ENCODE assay signal across 1 cellular context in the genomic region with DNA sequence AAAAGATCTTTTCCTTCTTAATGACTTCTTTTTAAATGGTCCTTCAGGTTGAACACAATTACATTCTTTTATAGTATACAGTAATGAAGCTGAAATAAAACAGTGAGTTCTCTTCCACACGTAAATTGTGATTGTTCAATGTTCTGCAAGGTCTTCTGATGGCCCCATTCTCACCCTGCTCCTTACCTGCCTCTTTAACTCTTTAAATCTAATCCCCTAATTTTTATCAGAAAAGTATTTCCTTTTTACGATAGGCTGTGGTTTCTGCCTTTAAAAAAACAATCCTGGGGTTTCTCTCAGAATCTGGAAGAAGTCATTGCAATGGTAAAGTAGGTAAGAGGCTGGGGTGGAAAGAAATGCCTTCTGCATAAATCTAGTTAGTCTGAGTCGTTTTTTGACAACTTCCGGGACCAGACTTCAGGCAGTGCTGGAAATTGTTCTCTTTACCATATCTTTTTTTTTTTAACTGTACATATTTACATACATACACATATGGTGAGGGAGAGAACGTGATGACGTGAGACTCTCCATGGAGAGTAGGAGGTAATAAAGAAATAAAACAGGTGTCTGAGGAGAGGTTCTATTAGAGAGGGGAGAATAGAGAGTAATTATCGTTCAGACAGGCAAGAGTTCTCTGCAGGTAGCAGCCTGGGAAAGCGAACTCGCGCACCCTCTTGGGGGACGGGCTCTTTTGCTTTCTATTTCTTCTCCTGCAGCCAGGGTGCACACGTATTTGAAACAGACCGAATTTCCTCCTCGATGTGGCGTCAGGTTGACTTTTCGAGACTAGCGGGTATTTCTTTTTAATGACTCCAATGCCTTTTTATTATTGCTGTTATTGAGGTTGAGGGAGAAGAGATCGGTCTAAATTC.
TF ChIP-seq lines count a peak whose summit lies in the region.

A gene (plus strand): TSS at position 730 of the 872 bp plus-strand sequence. CDS start 467 bp downstream, outside the sequence.

TF ChIP-seq in GM12878, 131 proteins besides CTCF, POLR2A, EP300 and RAD21 (continued from another document and continues in another):
- TF ChIP-seq, protein P1, sequence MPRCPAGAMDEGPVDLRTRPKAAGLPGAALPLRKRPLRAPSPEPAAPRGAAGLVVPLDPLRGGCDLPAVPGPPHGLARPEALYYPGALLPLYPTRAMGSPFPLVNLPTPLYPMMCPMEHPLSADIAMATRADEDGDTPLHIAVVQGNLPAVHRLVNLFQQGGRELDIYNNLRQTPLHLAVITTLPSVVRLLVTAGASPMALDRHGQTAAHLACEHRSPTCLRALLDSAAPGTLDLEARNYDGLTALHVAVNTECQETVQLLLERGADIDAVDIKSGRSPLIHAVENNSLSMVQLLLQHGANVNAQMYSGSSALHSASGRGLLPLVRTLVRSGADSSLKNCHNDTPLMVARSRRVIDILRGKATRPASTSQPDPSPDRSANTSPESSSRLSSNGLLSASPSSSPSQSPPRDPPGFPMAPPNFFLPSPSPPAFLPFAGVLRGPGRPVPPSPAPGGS (IDR thresholded peaks at IDR 0.05; ENCODE audit: borderline replicate concordance, insufficient read depth, low read depth, low read length, poor library complexity, severe bottlenecking): no peak
- TF ChIP-seq, protein P2, sequence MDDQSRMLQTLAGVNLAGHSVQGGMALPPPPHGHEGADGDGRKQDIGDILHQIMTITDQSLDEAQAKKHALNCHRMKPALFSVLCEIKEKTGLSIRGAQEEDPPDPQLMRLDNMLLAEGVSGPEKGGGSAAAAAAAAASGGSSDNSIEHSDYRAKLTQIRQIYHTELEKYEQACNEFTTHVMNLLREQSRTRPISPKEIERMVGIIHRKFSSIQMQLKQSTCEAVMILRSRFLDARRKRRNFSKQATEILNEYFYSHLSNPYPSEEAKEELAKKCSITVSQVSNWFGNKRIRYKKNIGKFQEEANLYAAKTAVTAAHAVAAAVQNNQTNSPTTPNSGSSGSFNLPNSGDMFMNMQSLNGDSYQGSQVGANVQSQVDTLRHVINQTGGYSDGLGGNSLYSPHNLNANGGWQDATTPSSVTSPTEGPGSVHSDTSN (IDR thresholded peaks at IDR 0.05; ENCODE audit: insufficient replicate concordance, low read depth, low read length): no peak
- TF ChIP-seq GABPA (IDR thresholded peaks at IDR 0.05; ENCODE audit: low read depth): peak; percentile 58
- TF ChIP-seq NR2C1 (IDR thresholded peaks at IDR 0.05): no peak
- TF ChIP-seq EED (IDR thresholded peaks at IDR 0.05; ENCODE audit: low read depth): no peak
- peak; percentile 19; the same call in 1 of the 2 replicates for TF ChIP-seq TARDBP (IDR thresholded peaks at IDR 0.05; ENCODE audit: borderline replicate concordance)
- TF ChIP-seq LARP7 (IDR thresholded peaks at IDR 0.05): no peak
- TF ChIP-seq ETV6 (conservative IDR thresholded peaks at IDR 0.05 in 1 of 2, IDR thresholded peaks at IDR 0.05 in 1 of 2; ENCODE audit: borderline replicate concordance in 1 of 2, low read depth in 1 of 2): no peak
- peak; percentile 98 for TF ChIP-seq PML (IDR thresholded peaks at IDR 0.05; ENCODE audit: low read length)
- TF ChIP-seq BHLHE40 (IDR thresholded peaks at IDR 0.05; ENCODE audit: borderline replicate concordance in 1 of 2, low read depth in 2 of 2, low read length in 1 of 2): peak in 1 of 2 experiments; percentile 33; a peak in 1 of 4 replicates
- no peak for TF ChIP-seq HDAC6 (IDR thresholded peaks at IDR 0.05; ENCODE audit: unreplicated experiment)
- no peak for TF ChIP-seq ZNF217 (IDR thresholded peaks at IDR 0.05)
- no peak for TF ChIP-seq BACH1 (IDR thresholded peaks at IDR 0.05; ENCODE audit: borderline replicate concordance)
- no peak for TF ChIP-seq HDGF (IDR thresholded peaks at IDR 0.05)
- TF ChIP-seq CBX5 (IDR thresholded peaks at IDR 0.05; ENCODE audit: low read depth): peak; percentile 81; the same call in 1 of the 2 replicates
- TF ChIP-seq MXI1 (IDR thresholded peaks at IDR 0.05; ENCODE audit: low read depth, low read length): 0 out of 2 replicates have a peak, but pooled peaks have one; percentile 19
- TF ChIP-seq POLR2AphosphoS5 (IDR thresholded peaks at IDR 0.05; ENCODE audit: low read length): peak; percentile 94
- TF ChIP-seq CBFB (IDR thresholded peaks at IDR 0.05; ENCODE audit: low read depth): peak; percentile 85
- TF ChIP-seq KDM1A (IDR thresholded peaks at IDR 0.05; ENCODE audit: borderline replicate concordance): no peak
- TF ChIP-seq, protein P3, sequence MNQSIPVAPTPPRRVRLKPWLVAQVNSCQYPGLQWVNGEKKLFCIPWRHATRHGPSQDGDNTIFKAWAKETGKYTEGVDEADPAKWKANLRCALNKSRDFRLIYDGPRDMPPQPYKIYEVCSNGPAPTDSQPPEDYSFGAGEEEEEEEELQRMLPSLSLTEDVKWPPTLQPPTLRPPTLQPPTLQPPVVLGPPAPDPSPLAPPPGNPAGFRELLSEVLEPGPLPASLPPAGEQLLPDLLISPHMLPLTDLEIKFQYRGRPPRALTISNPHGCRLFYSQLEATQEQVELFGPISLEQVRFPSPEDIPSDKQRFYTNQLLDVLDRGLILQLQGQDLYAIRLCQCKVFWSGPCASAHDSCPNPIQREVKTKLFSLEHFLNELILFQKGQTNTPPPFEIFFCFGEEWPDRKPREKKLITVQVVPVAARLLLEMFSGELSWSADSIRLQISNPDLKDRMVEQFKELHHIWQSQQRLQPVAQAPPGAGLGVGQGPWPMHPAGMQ (IDR thresholded peaks at IDR 0.05; ENCODE audit: borderline replicate concordance): no peak
- TF ChIP-seq HDAC2 (IDR thresholded peaks at IDR 0.05): no peak
- TF ChIP-seq BMI1 (IDR thresholded peaks at IDR 0.05; ENCODE audit: borderline replicate concordance): 0 out of 2 replicates have a peak, but pooled peaks have one; percentile 26
- TF ChIP-seq SIN3A (IDR thresholded peaks at IDR 0.05; ENCODE audit: low read depth, low read length): peak; percentile 67; the same call in 1 of the 2 replicates
- no peak for TF ChIP-seq CHD2 (IDR thresholded peaks at IDR 0.05; ENCODE audit: borderline replicate concordance, low read depth, low read length)
- TF ChIP-seq ATF7 (IDR thresholded peaks at IDR 0.05; ENCODE audit: low read depth): peak; percentile 76
- 0 out of 2 replicates have a peak, but pooled peaks have one; percentile 37 for TF ChIP-seq ASH2L (IDR thresholded peaks at IDR 0.05; ENCODE audit: borderline replicate concordance, low read depth)
- no peak for TF ChIP-seq FOXK2 (IDR thresholded peaks at IDR 0.05)
- TF ChIP-seq, protein P4, sequence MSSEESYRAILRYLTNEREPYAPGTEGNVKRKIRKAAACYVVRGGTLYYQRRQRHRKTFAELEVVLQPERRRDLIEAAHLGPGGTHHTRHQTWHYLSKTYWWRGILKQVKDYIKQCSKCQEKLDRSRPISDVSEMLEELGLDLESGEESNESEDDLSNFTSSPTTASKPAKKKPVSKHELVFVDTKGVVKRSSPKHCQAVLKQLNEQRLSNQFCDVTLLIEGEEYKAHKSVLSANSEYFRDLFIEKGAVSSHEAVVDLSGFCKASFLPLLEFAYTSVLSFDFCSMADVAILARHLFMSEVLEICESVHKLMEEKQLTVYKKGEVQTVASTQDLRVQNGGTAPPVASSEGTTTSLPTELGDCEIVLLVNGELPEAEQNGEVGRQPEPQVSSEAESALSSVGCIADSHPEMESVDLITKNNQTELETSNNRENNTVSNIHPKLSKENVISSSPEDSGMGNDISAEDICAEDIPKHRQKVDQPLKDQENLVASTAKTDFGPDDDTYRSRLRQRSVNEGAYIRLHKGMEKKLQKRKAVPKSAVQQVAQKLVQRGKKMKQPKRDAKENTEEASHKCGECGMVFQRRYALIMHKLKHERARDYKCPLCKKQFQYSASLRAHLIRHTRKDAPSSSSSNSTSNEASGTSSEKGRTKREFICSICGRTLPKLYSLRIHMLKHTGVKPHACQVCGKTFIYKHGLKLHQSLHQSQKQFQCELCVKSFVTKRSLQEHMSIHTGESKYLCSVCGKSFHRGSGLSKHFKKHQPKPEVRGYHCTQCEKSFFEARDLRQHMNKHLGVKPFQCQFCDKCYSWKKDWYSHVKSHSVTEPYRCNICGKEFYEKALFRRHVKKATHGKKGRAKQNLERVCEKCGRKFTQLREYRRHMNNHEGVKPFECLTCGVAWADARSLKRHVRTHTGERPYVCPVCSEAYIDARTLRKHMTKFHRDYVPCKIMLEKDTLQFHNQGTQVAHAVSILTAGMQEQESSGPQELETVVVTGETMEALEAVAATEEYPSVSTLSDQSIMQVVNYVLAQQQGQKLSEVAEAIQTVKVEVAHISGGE (CRISPR knock-in tag; IDR thresholded peaks at IDR 0.05): no peak
- TF ChIP-seq ZBED1 (IDR thresholded peaks at IDR 0.05; ENCODE audit: borderline replicate concordance): peak; percentile 92
- TF ChIP-seq, protein P5, sequence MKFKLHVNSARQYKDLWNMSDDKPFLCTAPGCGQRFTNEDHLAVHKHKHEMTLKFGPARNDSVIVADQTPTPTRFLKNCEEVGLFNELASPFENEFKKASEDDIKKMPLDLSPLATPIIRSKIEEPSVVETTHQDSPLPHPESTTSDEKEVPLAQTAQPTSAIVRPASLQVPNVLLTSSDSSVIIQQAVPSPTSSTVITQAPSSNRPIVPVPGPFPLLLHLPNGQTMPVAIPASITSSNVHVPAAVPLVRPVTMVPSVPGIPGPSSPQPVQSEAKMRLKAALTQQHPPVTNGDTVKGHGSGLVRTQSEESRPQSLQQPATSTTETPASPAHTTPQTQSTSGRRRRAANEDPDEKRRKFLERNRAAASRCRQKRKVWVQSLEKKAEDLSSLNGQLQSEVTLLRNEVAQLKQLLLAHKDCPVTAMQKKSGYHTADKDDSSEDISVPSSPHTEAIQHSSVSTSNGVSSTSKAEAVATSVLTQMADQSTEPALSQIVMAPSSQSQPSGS (IDR thresholded peaks at IDR 0.05; ENCODE audit: low read length): peak; percentile 85
- TF ChIP-seq, protein P6, sequence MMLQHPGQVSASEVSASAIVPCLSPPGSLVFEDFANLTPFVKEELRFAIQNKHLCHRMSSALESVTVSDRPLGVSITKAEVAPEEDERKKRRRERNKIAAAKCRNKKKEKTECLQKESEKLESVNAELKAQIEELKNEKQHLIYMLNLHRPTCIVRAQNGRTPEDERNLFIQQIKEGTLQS (IDR thresholded peaks at IDR 0.05; ENCODE audit: borderline replicate concordance, extremely low read depth, low read depth, low read length): no peak
- TF ChIP-seq, protein P7, sequence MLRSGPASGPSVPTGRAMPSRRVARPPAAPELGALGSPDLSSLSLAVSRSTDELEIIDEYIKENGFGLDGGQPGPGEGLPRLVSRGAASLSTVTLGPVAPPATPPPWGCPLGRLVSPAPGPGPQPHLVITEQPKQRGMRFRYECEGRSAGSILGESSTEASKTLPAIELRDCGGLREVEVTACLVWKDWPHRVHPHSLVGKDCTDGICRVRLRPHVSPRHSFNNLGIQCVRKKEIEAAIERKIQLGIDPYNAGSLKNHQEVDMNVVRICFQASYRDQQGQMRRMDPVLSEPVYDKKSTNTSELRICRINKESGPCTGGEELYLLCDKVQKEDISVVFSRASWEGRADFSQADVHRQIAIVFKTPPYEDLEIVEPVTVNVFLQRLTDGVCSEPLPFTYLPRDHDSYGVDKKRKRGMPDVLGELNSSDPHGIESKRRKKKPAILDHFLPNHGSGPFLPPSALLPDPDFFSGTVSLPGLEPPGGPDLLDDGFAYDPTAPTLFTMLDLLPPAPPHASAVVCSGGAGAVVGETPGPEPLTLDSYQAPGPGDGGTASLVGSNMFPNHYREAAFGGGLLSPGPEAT (IDR thresholded peaks at IDR 0.05; ENCODE audit: low read depth): 0 out of 2 replicates have a peak, but pooled peaks have one; percentile 32
- peak; percentile 58 for TF ChIP-seq MEF2B (IDR thresholded peaks at IDR 0.05; ENCODE audit: partially characterized antibody, poor library complexity, severe bottlenecking)
- peak; percentile 82 for TF ChIP-seq ZNF384 (IDR thresholded peaks at IDR 0.05; ENCODE audit: borderline replicate concordance, low read depth, low read length)
- TF ChIP-seq, protein P8, sequence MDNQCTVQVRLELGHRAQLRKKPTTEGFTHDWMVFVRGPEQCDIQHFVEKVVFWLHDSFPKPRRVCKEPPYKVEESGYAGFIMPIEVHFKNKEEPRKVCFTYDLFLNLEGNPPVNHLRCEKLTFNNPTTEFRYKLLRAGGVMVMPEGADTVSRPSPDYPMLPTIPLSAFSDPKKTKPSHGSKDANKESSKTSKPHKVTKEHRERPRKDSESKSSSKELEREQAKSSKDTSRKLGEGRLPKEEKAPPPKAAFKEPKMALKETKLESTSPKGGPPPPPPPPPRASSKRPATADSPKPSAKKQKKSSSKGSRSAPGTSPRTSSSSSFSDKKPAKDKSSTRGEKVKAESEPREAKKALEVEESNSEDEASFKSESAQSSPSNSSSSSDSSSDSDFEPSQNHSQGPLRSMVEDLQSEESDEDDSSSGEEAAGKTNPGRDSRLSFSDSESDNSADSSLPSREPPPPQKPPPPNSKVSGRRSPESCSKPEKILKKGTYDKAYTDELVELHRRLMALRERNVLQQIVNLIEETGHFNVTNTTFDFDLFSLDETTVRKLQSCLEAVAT (IDR thresholded peaks at IDR 0.05): peak; percentile 70
- TF ChIP-seq, protein P9, sequence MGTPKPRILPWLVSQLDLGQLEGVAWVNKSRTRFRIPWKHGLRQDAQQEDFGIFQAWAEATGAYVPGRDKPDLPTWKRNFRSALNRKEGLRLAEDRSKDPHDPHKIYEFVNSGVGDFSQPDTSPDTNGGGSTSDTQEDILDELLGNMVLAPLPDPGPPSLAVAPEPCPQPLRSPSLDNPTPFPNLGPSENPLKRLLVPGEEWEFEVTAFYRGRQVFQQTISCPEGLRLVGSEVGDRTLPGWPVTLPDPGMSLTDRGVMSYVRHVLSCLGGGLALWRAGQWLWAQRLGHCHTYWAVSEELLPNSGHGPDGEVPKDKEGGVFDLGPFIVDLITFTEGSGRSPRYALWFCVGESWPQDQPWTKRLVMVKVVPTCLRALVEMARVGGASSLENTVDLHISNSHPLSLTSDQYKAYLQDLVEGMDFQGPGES (IDR thresholded peaks at IDR 0.05): no peak
- TF ChIP-seq, protein P10, sequence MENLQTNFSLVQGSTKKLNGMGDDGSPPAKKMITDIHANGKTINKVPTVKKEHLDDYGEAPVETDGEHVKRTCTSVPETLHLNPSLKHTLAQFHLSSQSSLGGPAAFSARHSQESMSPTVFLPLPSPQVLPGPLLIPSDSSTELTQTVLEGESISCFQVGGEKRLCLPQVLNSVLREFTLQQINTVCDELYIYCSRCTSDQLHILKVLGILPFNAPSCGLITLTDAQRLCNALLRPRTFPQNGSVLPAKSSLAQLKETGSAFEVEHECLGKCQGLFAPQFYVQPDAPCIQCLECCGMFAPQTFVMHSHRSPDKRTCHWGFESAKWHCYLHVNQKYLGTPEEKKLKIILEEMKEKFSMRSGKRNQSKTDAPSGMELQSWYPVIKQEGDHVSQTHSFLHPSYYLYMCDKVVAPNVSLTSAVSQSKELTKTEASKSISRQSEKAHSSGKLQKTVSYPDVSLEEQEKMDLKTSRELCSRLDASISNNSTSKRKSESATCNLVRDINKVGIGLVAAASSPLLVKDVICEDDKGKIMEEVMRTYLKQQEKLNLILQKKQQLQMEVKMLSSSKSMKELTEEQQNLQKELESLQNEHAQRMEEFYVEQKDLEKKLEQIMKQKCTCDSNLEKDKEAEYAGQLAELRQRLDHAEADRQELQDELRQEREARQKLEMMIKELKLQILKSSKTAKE (IDR thresholded peaks at IDR 0.05; ENCODE audit: low read depth, poor library complexity, severe bottlenecking): peak; percentile 26
